Comparison of ENCODE assay signal across 8 cellular contexts in the genomic region with DNA sequence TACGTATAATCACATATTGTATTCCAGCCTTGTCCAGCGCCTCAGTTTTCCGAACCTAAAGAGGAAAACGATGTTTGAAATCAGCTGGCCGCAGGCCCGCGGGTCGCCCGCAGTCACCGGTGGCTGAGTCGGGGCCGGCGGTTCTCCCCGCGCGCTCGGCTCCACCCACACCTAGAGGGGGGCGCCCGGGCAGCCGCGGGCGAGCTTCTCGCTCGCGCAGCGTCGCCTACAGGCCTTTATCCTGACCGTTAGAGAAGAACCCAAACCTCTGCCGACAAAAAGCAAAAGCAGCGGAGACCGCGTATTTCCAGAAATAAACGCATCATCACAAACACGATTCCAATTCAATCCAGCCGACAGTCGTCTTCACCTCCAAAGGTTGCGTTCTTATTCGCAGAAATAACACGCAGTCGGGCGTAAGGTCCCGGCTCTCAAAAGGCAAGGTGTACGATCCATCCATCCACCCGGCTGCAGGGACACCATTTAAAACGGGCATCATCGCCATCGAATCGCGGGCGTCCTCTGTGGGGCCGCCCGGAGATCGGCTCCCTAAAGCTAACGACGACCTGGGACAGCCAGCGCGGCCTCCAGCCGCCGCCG. TPM values are rescaled to one million over a fixed set of nuclear protein-coding genes. Genes with fewer than 3 reads are reported as not detected.
DNase-seq lines count a peak whose midpoint lies in the region; ATAC-seq, FAIRE-seq and TF ChIP-seq lines count a peak whose summit lies in the region.

No MANE protein-coding gene starts in this region.

- peak; percentile 25; the same call in 1 of the 2 replicates for TF ChIP-seq RAD21 in HepG2 (CRISPR knock-in tag; IDR thresholded peaks at IDR 0.05)

- under 1% methylated on average over 42 of the region's 60 CpGs for WGBS in HepG2 (ENCODE audit: low lambda C conversion rate)

- H4K20me1 ChIP-seq in HepG2 (ENCODE audit: insufficient read depth, low read length) = peaks cover 41% of the 10 kb centered on the region

- in situ Hi-C loops in GM18951 (cut with MboI; ENCODE audit: low sequenced_read_pairs, unreplicated experiment) = no loop called here
- in situ Hi-C loops in HepG2 (cut with HindIII; ENCODE audit: extremely low pct_ligation_motif_present, low pct_unique_long_range_greater_than_20kb) = no loop called here

- POLR2A ChIA-PET in HepG2 (lab: Yijun Ruan, JAX) = interaction anchor here (1.1 to 1.7 kb wide), 4 partner anchors 9 to 722 kb away, joined by 3 to 6 read pairs (median 4); partner anchors contain the start of gene NADK2

- ATAC-seq in HG03280 (IDR thresholded peaks at IDR 0.05; ENCODE audit: unreplicated experiment) = peak; percentile 67
- peak; percentile 86 for ATAC-seq in HepG2

- H3K27ac ChIP-seq in coronary artery (peak overlapping the region; percentile 97 to 98), HepG2 (ENCODE audit: extremely low read length, insufficient read depth, low read length) (peak overlapping the region; percentile 96)

- H3K79me2 ChIP-seq in HepG2 (ENCODE audit: insufficient read depth, low read length) = peaks cover 83% of the 10 kb centered on the region

- TF ChIP-seq CTCF in AG09309 (IDR thresholded peaks at IDR 0.05; ENCODE audit: control insufficient read depth, insufficient read depth, low read depth, low read length, missing control alignments) (peak; percentile 55), coronary artery (IDR thresholded peaks at IDR 0.05) (no peak), HepG2 (CRISPR knock-in tag; IDR thresholded peaks at IDR 0.05) (peak; percentile 66)

- H3K36me3 ChIP-seq in HepG2 (replicated peaks in 1 of 2; ENCODE audit: control insufficient read depth in 1 of 2, insufficient read depth in 2 of 2, low read length in 2 of 2) = no peaks in the 10 kb centered on the region

- TSS peak; percentile 51 for BruUV-seq in HepG2 (replicated peaks; lab: Mats Ljungman, UMichigan)

- intact Hi-C loops in HepG2 (cut with micrococcal nuclease; ENCODE audit: unreplicated experiment) = loop anchor here (5.0 to 10.0 kb wide), 2 partner anchors 126 to 721 kb away; partner anchors contain the start of genes LMBRD2 and SKP2

- H2AFZ ChIP-seq in HepG2 (ENCODE audit: low read length) = peak overlapping the region; percentile 39

- FAIRE-seq in HepG2 (lab: Jason Lieb, UNC) = no peak

- peaks cover 37% of the 10 kb centered on the region for H3K4me1 ChIP-seq in HepG2 (ENCODE audit: insufficient read depth, low read length)

- CTCF ChIA-PET in HepG2 (lab: Yijun Ruan, JAX; ENCODE audit: low intra/inter-chr PET ratio, low total read pairs) = no interaction called here

- H3K4me3 ChIP-seq in AG09309 (ENCODE audit: control insufficient read depth, low read depth, low read length) (peak overlapping the region; percentile 98), coronary artery (peak overlapping the region; percentile 88), HepG2 (replicated peaks in 1 of 3; ENCODE audit: insufficient read depth in 1 of 3, low read depth in 2 of 3, low read length in 3 of 3) (peak overlapping the region; percentile 95 to 99 (median 99))

- peak overlapping the region; percentile 83 for H3K4me2 ChIP-seq in HepG2 (ENCODE audit: low read depth, low read length)

- DNase-seq in AG09309 (ENCODE audit: low read depth) = no peak
- DNase-seq in NCI-H446 (lab: John Stamatoyannopoulos, UW) = peak; percentile 63 to 87
- peak; percentile 77 for DNase-seq in activated CD4-positive, alpha-beta T cell treated with anti-CD3 and anti-CD28 coated beads for 48 hours
- DNase-seq in coronary artery (ENCODE audit: low spot score) = peak; percentile 82
- peak; percentile 59 for DNase-seq in HepG2 (ENCODE audit: low spot score)
- peak; percentile 70 for DNase-seq in stimulated activated CD4-positive, alpha-beta T cell treated with anti-CD3 and anti-CD28 coated beads, Interleukin-4, amount 100 ng/mL, for 24 hours

- peak overlapping the region; percentile 97 for H3K9ac ChIP-seq in HepG2 (ENCODE audit: insufficient read depth, low read depth, low read length)

- H3K9me3 ChIP-seq in HepG2 (ENCODE audit: low read length) = no peaks in the 10 kb centered on the region

- TF ChIP-seq POLR2A in GM18951 (IDR thresholded peaks at IDR 0.05; ENCODE audit: extremely low read depth, insufficient read depth, insufficient read length) = peak; percentile 24
- TF ChIP-seq POLR2A in HepG2 (IDR thresholded peaks at IDR 0.05; ENCODE audit: insufficient read depth in 1 of 2, low read depth in 2 of 2, low read length in 2 of 2) = peak in 1 of 2 experiments; percentile 9; a peak in 1 of 4 replicates

- TF ChIP-seq EP300 in HepG2 (IDR thresholded peaks at IDR 0.05; ENCODE audit: low read depth in 2 of 2, low read length in 2 of 2) = no peak
- TF ChIP-seq EP300 in HepG2 (CRISPR knock-in tag; IDR thresholded peaks at IDR 0.05; ENCODE audit: borderline replicate concordance) = no peak

- H3K27me3 ChIP-seq in HepG2 (ENCODE audit: control insufficient read depth in 1 of 2, insufficient read depth in 2 of 2, low read length in 2 of 2) = peaks cover 0 to 3% of the 10 kb centered on the region in 2 experiments; a peak in 1 of 5 replicates

TF ChIP-seq in HepG2, 621 proteins besides CTCF, POLR2A, EP300 and RAD21 (continues in another document):
- TF ChIP-seq SRSF4 (IDR thresholded peaks at IDR 0.05; ENCODE audit: low read depth, low read length, poor library complexity, severe bottlenecking) (no peak), POLR2AphosphoS5 (IDR thresholded peaks at IDR 0.05; ENCODE audit: low read depth, low read length) (no peak; the same call in 1 of the 2 replicates), DZIP1 (CRISPR knock-in tag; IDR thresholded peaks at IDR 0.05) (peak; percentile 53; the same call in 1 of the 2 replicates), DBP (CRISPR knock-in tag; IDR thresholded peaks at IDR 0.05; ENCODE audit: not compliant biosample characterization) (no peak)

RNA-seq across cellular contexts. Expression of gene NIPBL, which starts 0.7 kb away (rescaled TPM):
- total RNA-seq in HepG2 (2016; rRNA removed; fragmentation: Illumina TruSeq; extraction: Trizol) = 12.3 and 30.5 TPM in 2 replicates
- total RNA-seq in HepG2 (2016; cell fraction: cytosol; rRNA removed; fragmentation: Illumina TruSeq; extraction: Trizol; ENCODE audit: low read depth) = 24.0 and 27.8 TPM in 2 replicates
- 9.1 and 33.0 TPM in 2 replicates for total RNA-seq in HepG2 (2016; cell fraction: insoluble cytoplasmic fraction; rRNA removed; fragmentation: Illumina TruSeq; extraction: Trizol)
- total RNA-seq in HepG2 (2016; cell fraction: membrane; rRNA removed; fragmentation: Illumina TruSeq; extraction: Trizol) = 26.1 and 28.9 TPM in 2 replicates
- 33.1 and 36.7 TPM in 2 replicates for total RNA-seq in HepG2 (2016; cell fraction: nucleus; rRNA removed; fragmentation: Illumina TruSeq; extraction: Trizol)
- 24.1 and 32.3 TPM in 2 replicates for polyA plus RNA-seq in HepG2 (2011; rRNA removed)
- polyA plus RNA-seq in HepG2 (2011; cell fraction: cytosol; rRNA removed) = 12.5 and 17.2 TPM in 2 replicates
- 26.2 and 31.4 TPM in 2 replicates for polyA plus RNA-seq in HepG2 (2011; cell fraction: nucleus; rRNA removed)
- 14.9 and 21.2 TPM in 2 replicates for polyA plus RNA-seq in HepG2 (2012)
- 0.62 and 0.76 TPM in 2 replicates for polyA plus RNA-seq in HepG2 (2016; cell fraction: cytosol; fragmentation: Illumina TruSeq; extraction: Trizol; ENCODE audit: low read depth)
- 34.6 and 35.0 TPM in 2 replicates for polyA plus RNA-seq in HepG2 (2016; cell fraction: insoluble cytoplasmic fraction; fragmentation: Illumina TruSeq; extraction: Trizol; ENCODE audit: low read depth)
- polyA plus RNA-seq in HepG2 (2016; cell fraction: membrane; fragmentation: Illumina TruSeq; extraction: Trizol; ENCODE audit: low read depth) = 1.9 and 2.1 TPM in 2 replicates
- 28.9 and 29.4 TPM in 2 replicates for polyA plus RNA-seq in HepG2 (2016; cell fraction: nucleus; fragmentation: Illumina TruSeq; extraction: Trizol; ENCODE audit: insufficient read depth, low read depth)
- polyA minus RNA-seq in HepG2 (2011; rRNA and poly(A)+ RNA removed; ENCODE audit: low replicate concordance) = 84.7 and 239 TPM in 2 replicates
- 35.3 and 42.1 TPM in 2 replicates for polyA minus RNA-seq in HepG2 (2011; cell fraction: cytosol; rRNA and poly(A)+ RNA removed)
- 159 and 172 TPM in 2 replicates for polyA minus RNA-seq in HepG2 (2011; cell fraction: nucleus; rRNA and poly(A)+ RNA removed)
